In the genomic region with DNA sequence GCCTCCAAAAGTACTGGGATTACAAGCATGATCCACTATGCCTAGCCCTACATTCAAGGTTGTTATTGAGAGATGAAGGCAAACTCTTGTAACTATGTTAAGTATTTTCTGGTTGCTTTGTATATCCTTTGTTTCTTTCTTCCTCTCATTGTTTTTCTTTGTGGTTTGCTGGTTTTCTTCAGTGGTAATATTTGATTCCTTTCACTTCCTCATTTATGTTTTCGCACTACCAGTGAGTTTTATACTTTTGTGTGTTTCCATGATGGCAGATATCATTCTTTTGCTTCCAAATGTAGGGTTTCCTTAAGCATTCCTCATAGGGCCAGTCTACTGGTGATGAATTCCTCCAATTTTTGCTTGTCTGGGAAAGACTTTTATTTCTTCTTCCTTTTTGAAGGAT, we compare ENCODE assay signal across 9 cellular contexts.
A peak's percentile ranks its signal among the peaks of the same experiment; 100 is the strongest.
DNase-seq lines count a peak whose midpoint lies in the region; ATAC-seq, FAIRE-seq and TF ChIP-seq lines count a peak whose summit lies in the region.
"Had no signal": no experiment of that assay in that cellular context is flagged by ENCODE, and none has a peak within 500 bp of the region (broad histone marks: within the 10 kb centered on the region; RNA-seq: fewer than 3 reads in every experiment).

No MANE protein-coding gene starts in this region.

- no peak for FAIRE-seq in HTR-8/SVneo (lab: Jason Lieb, UNC)

- peak overlapping the region; percentile 27 to 83 for H3K27ac Mint-ChIP-seq in effector memory CD8-positive, alpha-beta T cell

- H3K9me3 ChIP-seq in left ventricle myocardium inferior (replicated peaks): peaks cover 62% of the 10 kb centered on the region

- H3K4me1 ChIP-seq in left ventricle myocardium inferior: peaks cover 28% of the 10 kb centered on the region

- no peak for TF ChIP-seq CTCF in left ventricle myocardium inferior (IDR thresholded peaks at IDR 0.05; ENCODE audit: borderline replicate concordance)

- H3K4me3 Mint-ChIP-seq in effector memory CD8-positive, alpha-beta T cell: peak overlapping the region; percentile 0 to 14

- H3K4me3 ChIP-seq in left ventricle myocardium inferior: no peak overlapping the region

- intact Hi-C loops in left ventricle myocardium inferior (cut with micrococcal nuclease): no loop called here

- ATAC-seq in GM18858 (IDR thresholded peaks at IDR 0.05; ENCODE audit: unreplicated experiment) (peak; percentile 76), GM21737 (IDR thresholded peaks at IDR 0.05; ENCODE audit: unreplicated experiment) (peak; percentile 69), HG03565 (IDR thresholded peaks at IDR 0.05; ENCODE audit: unreplicated experiment) (peak; percentile 81)
- peak; percentile 58 for ATAC-seq in effector memory CD8-positive, alpha-beta T cell (replicated peaks)
- ATAC-seq: activated CD4-positive, CD25-positive, alpha-beta regulatory T cell treated with anti-CD3 and anti-CD28 coated beads, Interleukin-2, amount 50 U/mL, for 24 hours had no signal

- no peaks in the 10 kb centered on the region for H3K27me3 ChIP-seq in left ventricle myocardium inferior (ENCODE audit: low read depth)

- peaks cover 28% of the 10 kb centered on the region for H3K36me3 Mint-ChIP-seq in effector memory CD8-positive, alpha-beta T cell (ENCODE audit: insufficient read depth)

- peaks cover 7 to 9% of the 10 kb centered on the region in 2 donors for H3K9me3 Mint-ChIP-seq in effector memory CD8-positive, alpha-beta T cell

- no peak overlapping the region for H3K27ac ChIP-seq in left ventricle myocardium inferior (replicated peaks)

- DNase-seq in effector memory CD8-positive, alpha-beta T cell: no peak
- DNase-seq in left ventricle myocardium inferior (no peak), NCI-H524 (lab: John Stamatoyannopoulos, UW) (no peak), HTR-8/SVneo (ENCODE audit: insufficient read length, low spot score) (no peak), hypothalamus (lab: John Stamatoyannopoulos, UW) (no peak)

- no peaks in the 10 kb centered on the region for H3K36me3 ChIP-seq in left ventricle myocardium inferior

- peaks cover 50 to 87% of the 10 kb centered on the region in 2 donors for H3K4me1 Mint-ChIP-seq in effector memory CD8-positive, alpha-beta T cell (ENCODE audit: low read depth in 2 of 2)

- no peaks in the 10 kb centered on the region for H3K27me3 Mint-ChIP-seq in effector memory CD8-positive, alpha-beta T cell
